ENCODE assay signal across 7 cellular contexts in the genomic region with DNA sequence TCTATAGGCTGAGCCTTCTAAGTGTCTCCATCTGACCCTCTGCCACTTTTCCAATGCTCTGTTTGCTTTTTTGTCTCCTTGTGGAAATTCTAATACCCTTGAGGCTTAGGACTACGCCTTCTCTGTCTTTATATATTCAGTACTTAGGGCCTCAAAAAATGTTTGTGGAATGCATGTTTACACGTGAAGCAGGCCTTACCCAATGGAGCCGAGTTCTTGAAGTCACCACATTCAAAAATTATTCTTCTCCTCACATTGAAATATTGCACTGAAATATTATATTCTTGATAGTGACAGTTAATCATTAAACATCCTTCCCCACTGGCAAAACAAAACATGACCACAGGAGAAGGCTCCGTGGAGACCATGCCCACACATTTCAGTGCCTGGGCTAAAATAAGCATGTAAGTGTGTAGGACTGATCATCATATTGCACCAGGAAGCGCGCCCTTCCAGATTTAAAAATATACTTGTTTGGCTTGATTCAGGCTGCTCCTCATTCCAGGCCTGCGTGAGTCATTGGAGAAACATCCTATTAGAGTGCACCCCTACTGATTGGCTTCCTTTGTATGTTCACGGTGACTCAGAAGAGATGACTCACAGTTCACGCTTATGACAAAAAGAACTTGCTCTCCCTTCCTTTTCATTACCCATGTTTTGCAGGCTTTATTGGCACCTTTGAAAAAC.
DNase-seq lines count a peak whose midpoint lies in the region; ATAC-seq and TF ChIP-seq lines count a peak whose summit lies in the region.

No MANE protein-coding gene starts in this region.

- peak overlapping the region; percentile 75 for H3K27ac ChIP-seq in psoas muscle

- WGBS in psoas muscle, 3 donors: 6 to 13% (median 12%) methylated on average over 9 of the region's 9 CpGs

- no peaks in the 10 kb centered on the region for H3K27me3 Mint-ChIP-seq in activated naive CD8-positive, alpha-beta T cell treated with anti-CD3 and anti-CD28 coated beads, Interleukin-2, amount 50 U/mL, for 24 hours

- POLR2A ChIA-PET in HEK293T (lab: Yijun Ruan, JAX): no interaction called here

- intact Hi-C loops in cardiac septum (cut with DNase I) (loop anchor here (5.0 kb wide), 1 partner anchor 166 kb away; no protein-coding TSS in a partner anchor), psoas muscle (cut with DNase I) (no loop called here)

- H3K9me3 Mint-ChIP-seq in activated naive CD8-positive, alpha-beta T cell treated with anti-CD3 and anti-CD28 coated beads, Interleukin-2, amount 50 U/mL, for 24 hours: peaks cover 5% of the 10 kb centered on the region

- no peak for TF ChIP-seq CTCF in psoas muscle (IDR thresholded peaks at IDR 0.05)

- CTCF ChIA-PET in HEK293T (lab: Yijun Ruan, JAX): no interaction called here

- no peak overlapping the region for H3K4me3 ChIP-seq in psoas muscle

- H3K27me3 ChIP-seq in psoas muscle (ENCODE audit: insufficient read depth in 3 of 3, low read length in 2 of 3): no peaks in the 10 kb centered on the region

- peaks cover 8% of the 10 kb centered on the region for H3K4me1 ChIP-seq in psoas muscle

- H3K9me3 ChIP-seq in psoas muscle: no peaks in the 10 kb centered on the region

- H3K27ac Mint-ChIP-seq in activated naive CD8-positive, alpha-beta T cell treated with anti-CD3 and anti-CD28 coated beads, Interleukin-2, amount 50 U/mL, for 24 hours: peak overlapping the region; percentile 53

- no peak overlapping the region for H3K4me3 Mint-ChIP-seq in activated naive CD8-positive, alpha-beta T cell treated with anti-CD3 and anti-CD28 coated beads, Interleukin-2, amount 50 U/mL, for 24 hours

- peak; percentile 93 for ATAC-seq in activated naive CD8-positive, alpha-beta T cell treated with anti-CD3 and anti-CD28 coated beads, Interleukin-2, amount 50 U/mL, for 24 hours
- peak; percentile 98 to 100 (median 99) for ATAC-seq in psoas muscle
- ATAC-seq in GM18519 (IDR thresholded peaks at IDR 0.05; ENCODE audit: low FRiP score, unreplicated experiment): no peak
- no peak for ATAC-seq in GM18858 (IDR thresholded peaks at IDR 0.05; ENCODE audit: unreplicated experiment)

- DNase-seq in HEK293T (ENCODE audit: extremely low spot score): peak; percentile 49
- peak; percentile 87 for DNase-seq in NOMO-1 treated with DMSO at 0.1 percent for 48 hours (lab: John Stamatoyannopoulos, UW; ENCODE audit: unreplicated experiment)
- peak; percentile 27 for DNase-seq in activated naive CD8-positive, alpha-beta T cell treated with anti-CD3 and anti-CD28 coated beads, Interleukin-2, amount 50 U/mL, for 24 hours
- DNase-seq in cardiac septum (ENCODE audit: low spot score): peak; percentile 84
- DNase-seq in psoas muscle: peak; percentile 49 to 61

- H3K4me1 Mint-ChIP-seq in activated naive CD8-positive, alpha-beta T cell treated with anti-CD3 and anti-CD28 coated beads, Interleukin-2, amount 50 U/mL, for 24 hours: peaks cover 69% of the 10 kb centered on the region

- H3K36me3 ChIP-seq in psoas muscle (ENCODE audit: insufficient read depth in 1 of 2, low read depth in 1 of 2): no peaks in the 10 kb centered on the region

- peaks cover 32% of the 10 kb centered on the region for H3K36me3 Mint-ChIP-seq in activated naive CD8-positive, alpha-beta T cell treated with anti-CD3 and anti-CD28 coated beads, Interleukin-2, amount 50 U/mL, for 24 hours (ENCODE audit: low read depth)

TF ChIP-seq in HEK293T, 16 proteins besides CTCF, POLR2A, EP300 and RAD21:
- TF ChIP-seq ELF4 (IDR thresholded peaks at IDR 0.05): no peak
- no peak for TF ChIP-seq BHLHE40 (IDR thresholded peaks at IDR 0.05; ENCODE audit: borderline replicate concordance)
- TF ChIP-seq FOXM1 (IDR thresholded peaks at IDR 0.05; ENCODE audit: borderline replicate concordance): no peak
- TF ChIP-seq SUZ12 (IDR thresholded peaks at IDR 0.05): no peak
- no peak for TF ChIP-seq SP1 (IDR thresholded peaks at IDR 0.05)
- TF ChIP-seq ZNF384 (IDR thresholded peaks at IDR 0.05): no peak
- no peak for TF ChIP-seq HDGF (IDR thresholded peaks at IDR 0.05; ENCODE audit: borderline replicate concordance)
- TF ChIP-seq LEF1 (IDR thresholded peaks at IDR 0.05; ENCODE audit: borderline replicate concordance): no peak
- TF ChIP-seq TARDBP (IDR thresholded peaks at IDR 0.05): no peak
- no peak for TF ChIP-seq NFRKB (IDR thresholded peaks at IDR 0.05)
- no peak for TF ChIP-seq CTBP1 (IDR thresholded peaks at IDR 0.05; ENCODE audit: borderline replicate concordance)
- TF ChIP-seq ARNT (IDR thresholded peaks at IDR 0.05): no peak
- no peak for TF ChIP-seq FOXK2 (IDR thresholded peaks at IDR 0.05)
- TF ChIP-seq L3MBTL2 (conservative IDR thresholded peaks at IDR 0.05): no peak
- TF ChIP-seq, protein P1, sequence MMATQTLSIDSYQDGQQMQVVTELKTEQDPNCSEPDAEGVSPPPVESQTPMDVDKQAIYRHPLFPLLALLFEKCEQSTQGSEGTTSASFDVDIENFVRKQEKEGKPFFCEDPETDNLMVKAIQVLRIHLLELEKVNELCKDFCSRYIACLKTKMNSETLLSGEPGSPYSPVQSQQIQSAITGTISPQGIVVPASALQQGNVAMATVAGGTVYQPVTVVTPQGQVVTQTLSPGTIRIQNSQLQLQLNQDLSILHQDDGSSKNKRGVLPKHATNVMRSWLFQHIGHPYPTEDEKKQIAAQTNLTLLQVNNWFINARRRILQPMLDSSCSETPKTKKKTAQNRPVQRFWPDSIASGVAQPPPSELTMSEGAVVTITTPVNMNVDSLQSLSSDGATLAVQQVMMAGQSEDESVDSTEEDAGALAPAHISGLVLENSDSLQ (IDR thresholded peaks at IDR 0.05): no peak
- TF ChIP-seq FOXA1 (IDR thresholded peaks at IDR 0.05): no peak

Comparison
In these comparisons a context has a peak if more than half of its experiments do, and no peak if none do; other contexts are left out.
1. DNase-seq: peak in every context shown above with its lines; median percentile 87 in NOMO-1 treated with DMSO at 0.1 percent for 48 hours; 84 in cardiac septum; 55 in psoas muscle; 49 in HEK293T; 27 in activated naive CD8-positive, alpha-beta T cell treated with anti-CD3 and anti-CD28 coated beads, Interleukin-2, amount 50 U/mL, for 24 hours.
2. ATAC-seq: peak in activated naive CD8-positive, alpha-beta T cell treated with anti-CD3 and anti-CD28 coated beads, Interleukin-2, amount 50 U/mL, for 24 hours (single experiment) and psoas muscle (4 of 4); none in GM18519 (single experiment) and GM18858 (single experiment).